ENCODE assay signal across 10 cellular contexts in the genomic region with DNA sequence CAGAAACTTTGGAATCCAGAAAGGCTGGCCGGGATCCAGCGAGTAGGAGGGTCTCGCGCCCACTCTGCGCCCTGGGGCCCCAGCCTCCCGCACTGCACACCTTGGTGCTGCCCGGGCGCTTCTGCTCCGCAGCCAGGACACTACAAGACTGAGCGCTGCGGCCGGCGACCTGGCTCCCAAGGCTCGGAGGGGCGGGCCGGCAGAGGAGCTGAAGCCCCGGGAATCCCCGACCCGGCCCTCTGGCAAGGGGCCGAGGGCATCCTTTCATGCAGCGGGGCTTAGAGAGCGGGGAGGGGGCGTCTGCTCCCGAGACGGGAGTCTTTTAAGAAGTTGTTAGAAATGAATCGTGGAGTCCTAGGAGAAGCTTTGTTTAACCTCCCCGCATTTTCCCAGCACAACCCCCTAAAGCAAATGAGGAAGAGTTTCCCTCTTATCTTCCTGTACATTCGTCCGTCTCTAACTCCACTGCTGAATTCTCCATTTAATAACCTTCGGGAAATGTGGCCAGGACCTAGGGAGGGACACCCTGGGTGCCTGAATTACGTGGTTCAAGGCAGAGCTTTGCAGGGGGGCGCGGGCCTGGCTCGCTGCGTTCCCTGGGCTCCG. TPM values are rescaled to one million over a fixed set of nuclear protein-coding genes. Genes with fewer than 3 reads are reported as not detected.
DNase-seq lines count a peak whose midpoint lies in the region; ATAC-seq and TF ChIP-seq lines count a peak whose summit lies in the region.
"Had no signal": no experiment of that assay in that cellular context is flagged by ENCODE, and none has a peak within 500 bp of the region (broad histone marks: within the 10 kb centered on the region; RNA-seq: fewer than 3 reads in every experiment).

No MANE protein-coding gene starts in this region.

- no peaks in the 10 kb centered on the region for H3K4me1 Mint-ChIP-seq in activated T-helper 1 cell treated with anti-CD3 and anti-CD28 coated beads, Interleukin-12 subunit alpha, Interleukin-12 subunit beta, Interleukin-2, Interleukin-4 antibody, amounts not matched to agents 30 ng/mL and 10 ng/mL and 1 ng/mL, durations not matched to agents 14 hours and 24 hours and 36 hours (ENCODE audit: low read depth)

- H3K27ac ChIP-seq in MM.1S (ENCODE audit: low read length), result no peak overlapping the region
- no peak overlapping the region for H3K27ac ChIP-seq in mesenchymal stem cell (ENCODE audit: low read length, poor library complexity, severe bottlenecking)
- H3K27ac ChIP-seq in subcutaneous abdominal adipose tissue (ENCODE audit: low read depth, low read length), result no peak overlapping the region
- H3K27ac ChIP-seq: right lobe of liver had no signal

- H3K79me2 ChIP-seq in MM.1S (ENCODE audit: low read length), result no peaks in the 10 kb centered on the region

- no peak overlapping the region for H4K91ac ChIP-seq in mesenchymal stem cell (ENCODE audit: low read length)

- WGBS in mesenchymal stem cell, result under 1% methylated on average over 29 of the region's 36 CpGs

- no peak for TF ChIP-seq CTCF in MM.1S (IDR thresholded peaks at IDR 0.05; ENCODE audit: low read length)

- H3K36me3 Mint-ChIP-seq in activated T-helper 1 cell treated with anti-CD3 and anti-CD28 coated beads, Interleukin-12 subunit alpha, Interleukin-12 subunit beta, Interleukin-2, Interleukin-4 antibody, amounts not matched to agents 30 ng/mL and 10 ng/mL and 1 ng/mL, durations not matched to agents 14 hours and 24 hours and 36 hours (ENCODE audit: low read depth), result no peaks in the 10 kb centered on the region

- no peaks in the 10 kb centered on the region for H3F3A ChIP-seq in MM.1S (ENCODE audit: insufficient read depth, low read length)

- peak overlapping the region; percentile 50 for H3K4me3 ChIP-seq in MM.1S (ENCODE audit: low read length)
- peak overlapping the region in 1 of 2 experiments; percentile 66 for H3K4me3 ChIP-seq in mesenchymal stem cell (ENCODE audit: insufficient read depth in 1 of 2, low read depth in 1 of 2, low read length in 2 of 2)
- peak overlapping the region in 4 of 5 donors; percentile 6 to 57 (median 40) for H3K4me3 ChIP-seq in subcutaneous abdominal adipose tissue (ENCODE audit: low read depth in 1 of 5, low read length in 5 of 5)

- H3K9me3 Mint-ChIP-seq in activated T-helper 1 cell treated with anti-CD3 and anti-CD28 coated beads, Interleukin-12 subunit alpha, Interleukin-12 subunit beta, Interleukin-2, Interleukin-4 antibody, amounts not matched to agents 30 ng/mL and 10 ng/mL and 1 ng/mL, durations not matched to agents 14 hours and 24 hours and 36 hours, result no peaks in the 10 kb centered on the region

- no peak for ATAC-seq in HG02571 (IDR thresholded peaks at IDR 0.05; ENCODE audit: unreplicated experiment)

- H3K14ac ChIP-seq in mesenchymal stem cell (ENCODE audit: low read length in 2 of 2), result no peak overlapping the region

- no peak overlapping the region for H3K18ac ChIP-seq in mesenchymal stem cell (ENCODE audit: low read depth in 1 of 2, low read length in 2 of 2)

- no peak overlapping the region for H2BK120ac ChIP-seq in mesenchymal stem cell (ENCODE audit: low read depth, low read length)

- H2AFZ ChIP-seq in MM.1S (ENCODE audit: low read length) (peak overlapping the region; percentile 44), mesenchymal stem cell (ENCODE audit: low read depth, low read length) (no peak overlapping the region)

- H3K9me3 ChIP-seq in MM.1S (replicated peaks; ENCODE audit: insufficient read depth, low read length), result no peaks in the 10 kb centered on the region
- H3K9me3 ChIP-seq in mesenchymal stem cell (ENCODE audit: control insufficient read depth, low read length), result no peaks in the 10 kb centered on the region
- H3K9me3 ChIP-seq in subcutaneous abdominal adipose tissue (ENCODE audit: control insufficient read depth in 5 of 5, low read length in 5 of 5), result no peaks in the 10 kb centered on the region
- H3K9me3 ChIP-seq: right lobe of liver had no signal

- H3K4me1 ChIP-seq in MM.1S (ENCODE audit: low read length), result no peaks in the 10 kb centered on the region
- peaks cover 24% of the 10 kb centered on the region for H3K4me1 ChIP-seq in mesenchymal stem cell (ENCODE audit: control insufficient read depth, insufficient read depth, low read depth, low read length)
- H3K4me1 ChIP-seq in subcutaneous abdominal adipose tissue (ENCODE audit: control insufficient read depth in 5 of 5, insufficient read depth in 5 of 5, low read length in 5 of 5), result peaks cover 0 to 32% (median 23%) of the 10 kb centered on the region in 5 donors

- H2BK15ac ChIP-seq in mesenchymal stem cell (ENCODE audit: low read depth, poor library complexity, severe bottlenecking), result no peak overlapping the region

- H3K27me3 ChIP-seq in MM.1S (replicated peaks; ENCODE audit: insufficient read depth, low read length) (no peaks in the 10 kb centered on the region), mesenchymal stem cell (ENCODE audit: control insufficient read depth in 1 of 2, insufficient read depth in 1 of 2, low read length in 2 of 2) (peaks cover 46 to 79% of the 10 kb centered on the region in 2 experiments), subcutaneous abdominal adipose tissue (ENCODE audit: control insufficient read depth in 5 of 5, insufficient read depth in 4 of 5, low read length in 5 of 5) (peaks cover 11 to 40% (median 19%) of the 10 kb centered on the region in 5 donors)

- H3K36me3 ChIP-seq in MM.1S (replicated peaks; ENCODE audit: insufficient read depth, low read length) (no peaks in the 10 kb centered on the region), mesenchymal stem cell (ENCODE audit: control insufficient read depth in 1 of 2, insufficient read depth in 2 of 2, low read depth in 1 of 2, low read length in 2 of 2) (no peaks in the 10 kb centered on the region), subcutaneous abdominal adipose tissue (ENCODE audit: control insufficient read depth in 5 of 5, insufficient read depth in 5 of 5, low read length in 5 of 5) (no peaks in the 10 kb centered on the region)
- H3K36me3 ChIP-seq: right lobe of liver had no signal

- no peak overlapping the region for H2BK5ac ChIP-seq in mesenchymal stem cell (ENCODE audit: low read depth, low read length, poor library complexity, severe bottlenecking)

- no peak overlapping the region for H3K27ac Mint-ChIP-seq in activated T-helper 1 cell treated with anti-CD3 and anti-CD28 coated beads, Interleukin-12 subunit alpha, Interleukin-12 subunit beta, Interleukin-2, Interleukin-4 antibody, amounts not matched to agents 30 ng/mL and 10 ng/mL and 1 ng/mL, durations not matched to agents 14 hours and 24 hours and 36 hours

- H2AK5ac ChIP-seq in mesenchymal stem cell (ENCODE audit: low read length, severe bottlenecking), result no peak overlapping the region

- H3K4me3 Mint-ChIP-seq in activated T-helper 1 cell treated with anti-CD3 and anti-CD28 coated beads, Interleukin-12 subunit alpha, Interleukin-12 subunit beta, Interleukin-2, Interleukin-4 antibody, amounts not matched to agents 30 ng/mL and 10 ng/mL and 1 ng/mL, durations not matched to agents 14 hours and 24 hours and 36 hours, result no peak overlapping the region

- no peak overlapping the region for H2BK12ac ChIP-seq in mesenchymal stem cell (ENCODE audit: low read length in 2 of 2)

- H3K4me2 ChIP-seq in MM.1S (ENCODE audit: low read depth, low read length), result peak overlapping the region; percentile 59
- peak overlapping the region; percentile 12 for H3K4me2 ChIP-seq in mesenchymal stem cell (ENCODE audit: low read length, poor library complexity, severe bottlenecking)

- no peak overlapping the region for H3K9ac ChIP-seq in MM.1S (ENCODE audit: low read length)
- no peak overlapping the region for H3K9ac ChIP-seq in mesenchymal stem cell (ENCODE audit: low read length)
- no peak overlapping the region for H3K9ac ChIP-seq in subcutaneous abdominal adipose tissue (ENCODE audit: low read length in 5 of 5)

- H3K79me1 ChIP-seq in mesenchymal stem cell (replicated peaks; ENCODE audit: low read length, poor library complexity, severe bottlenecking), result no peaks in the 10 kb centered on the region

- H3K23ac ChIP-seq in mesenchymal stem cell (ENCODE audit: low read length in 2 of 2), result no peak overlapping the region

- H3K27me3 Mint-ChIP-seq in activated T-helper 1 cell treated with anti-CD3 and anti-CD28 coated beads, Interleukin-12 subunit alpha, Interleukin-12 subunit beta, Interleukin-2, Interleukin-4 antibody, amounts not matched to agents 30 ng/mL and 10 ng/mL and 1 ng/mL, durations not matched to agents 14 hours and 24 hours and 36 hours (ENCODE audit: insufficient read depth), result peaks cover 57% of the 10 kb centered on the region

- no peak overlapping the region for H4K8ac ChIP-seq in mesenchymal stem cell (ENCODE audit: low read length)

- DNase-seq in MM.1S (no peak), ecto neural progenitor cell (ENCODE audit: low spot score) (peak; percentile 63), mesenchymal stem cell (no peak), NCI-H2107 treated with DMSO at 0.1 percent for 48 hours (lab: John Stamatoyannopoulos, UW; ENCODE audit: unreplicated experiment) (no peak), NCI-H1436 (lab: John Stamatoyannopoulos, UW) (no peak)
- no peak for DNase-seq in activated T-helper 1 cell treated with anti-CD3 and anti-CD28 coated beads, Interleukin-12 subunit alpha, Interleukin-12 subunit beta, Interleukin-2, Interleukin-4 antibody, amounts not matched to agents 30 ng/mL and 10 ng/mL and 1 ng/mL, durations not matched to agents 14 hours and 24 hours and 36 hours (ENCODE audit: low spot score)
- DNase-seq: activated CD4-positive, alpha-beta T cell treated with anti-CD3 and anti-CD28 coated beads, Interleukin-2, amount 50 U/mL, for 4 hours; right lobe of liver had no signal

- intact Hi-C loops in activated T-helper 1 cell treated with anti-CD3 and anti-CD28 coated beads, Interleukin-12 subunit alpha, Interleukin-12 subunit beta, Interleukin-2, Interleukin-4 antibody, amounts not matched to agents 30 ng/mL and 10 ng/mL and 1 ng/mL, durations not matched to agents 14 hours and 24 hours and 36 hours (cut with micrococcal nuclease), result no loop called here

- H4K20me1 ChIP-seq in MM.1S (ENCODE audit: insufficient read depth, low read length), result no peaks in the 10 kb centered on the region

- H3K4ac ChIP-seq in mesenchymal stem cell (ENCODE audit: low read depth in 1 of 2, low read length in 2 of 2), result no peak overlapping the region

- no peaks in the 10 kb centered on the region for H3K9me2 ChIP-seq in MM.1S (replicated peaks; ENCODE audit: insufficient read depth, low read length)

RNA-seq across cellular contexts. Expression of gene VWC2, which starts 1.1 kb away (rescaled TPM):
- polyA plus RNA-seq in mesenchymal stem cell (2013, experiment 1 of 2), result not detected
- polyA plus RNA-seq in mesenchymal stem cell (2013, experiment 2 of 2), result not detected
- not detected in 2 replicates for total RNA-seq in activated T-helper 1 cell treated with anti-CD3 and anti-CD28 coated beads, Interleukin-12 subunit alpha, Interleukin-12 subunit beta, Interleukin-2, Interleukin-4 antibody, amounts not matched to agents 30 ng/mL and 10 ng/mL and 1 ng/mL, durations not matched to agents 14 hours and 24 hours and 36 hours
- total RNA-seq: right lobe of liver had no signal
